In the genomic region with DNA sequence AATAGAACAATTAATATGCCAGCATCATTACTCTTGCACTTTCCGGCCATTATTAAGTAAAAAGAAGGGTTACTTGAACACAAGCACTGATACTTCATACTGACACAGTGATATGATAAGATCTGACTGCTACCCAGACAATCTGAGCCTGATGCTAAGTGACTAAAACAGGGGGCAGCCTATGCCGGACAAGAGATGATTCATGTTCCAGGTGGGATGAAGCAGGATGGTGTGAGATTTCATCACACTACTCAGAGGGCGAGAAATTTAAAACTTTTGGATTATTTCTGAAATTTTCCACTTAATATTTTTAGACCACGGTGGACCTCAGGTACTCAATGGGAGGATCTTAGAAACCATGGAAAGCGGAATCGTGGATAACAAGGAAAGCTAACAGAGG, we compare ENCODE assay signal across 23 cellular contexts.
DNase-seq lines count a peak whose midpoint lies in the region; ATAC-seq, FAIRE-seq and TF ChIP-seq lines count a peak whose summit lies in the region.
"Had no signal": no experiment of that assay in that cellular context is flagged by ENCODE, and none has a peak within 500 bp of the region (broad histone marks: within the 10 kb centered on the region; RNA-seq: fewer than 3 reads in every experiment).

No MANE protein-coding gene starts in this region.

- H3K4me1 ChIP-seq in foreskin keratinocyte (peaks cover 24% of the 10 kb centered on the region), trophoblast cell (ENCODE audit: control insufficient read depth in 1 of 2, insufficient read depth in 2 of 2, low read length in 2 of 2) (peaks cover 12 to 19% of the 10 kb centered on the region in 2 experiments), mucosa of descending colon (ENCODE audit: low read depth) (peaks cover 5% of the 10 kb centered on the region), left lung (no peaks in the 10 kb centered on the region)
- H3K4me1 ChIP-seq: Caco-2 had no signal

- no peak overlapping the region for H2AK5ac ChIP-seq in trophoblast cell (ENCODE audit: low read length)

- H3K79me2 ChIP-seq in trophoblast cell (ENCODE audit: control insufficient read depth, insufficient read depth, low read length, poor library complexity) = no peaks in the 10 kb centered on the region

- no peak overlapping the region for H2BK12ac ChIP-seq in trophoblast cell (ENCODE audit: low read length)

- H3K27ac ChIP-seq in foreskin keratinocyte = peak overlapping the region; percentile 3
- H3K27ac ChIP-seq in trophoblast cell (ENCODE audit: low read depth, low read length) = no peak overlapping the region
- H3K27ac ChIP-seq in left lung = no peak overlapping the region
- H3K27ac ChIP-seq: BLaER1, C4-2B had no signal

- FAIRE-seq in bronchial epithelial cell (lab: Jason Lieb, UNC) = no peak
- FAIRE-seq: A204.1, GM12878, GM18507, H54 had no signal

- no peak overlapping the region for H2AFZ ChIP-seq in trophoblast cell (ENCODE audit: insufficient read depth, low read length, poor library complexity)

- no peak overlapping the region for H2BK5ac ChIP-seq in trophoblast cell (ENCODE audit: low read depth, low read length, poor library complexity)

- no peak overlapping the region for H3K18ac ChIP-seq in trophoblast cell (ENCODE audit: low read length)

- no peak overlapping the region for H4K8ac ChIP-seq in trophoblast cell (ENCODE audit: low read depth, low read length)

- H3K79me1 ChIP-seq in trophoblast cell (ENCODE audit: low read length) = no peaks in the 10 kb centered on the region

- ATAC-seq in foreskin keratinocyte (peak; percentile 50), mucosa of descending colon (no peak), left lung (no peak)
- ATAC-seq: CD8-positive, alpha-beta T cell; GM12878 had no signal

- H4K91ac ChIP-seq in trophoblast cell (ENCODE audit: low read depth, low read length) = no peak overlapping the region

- no peak overlapping the region for H4K12ac ChIP-seq in trophoblast cell (ENCODE audit: low read depth, low read length)

- intact Hi-C loops in mucosa of descending colon (cut with DNase I, micrococcal nuclease) = no loop called here
- intact Hi-C loops in left lung (cut with DNase I) = no loop called here

- no peak overlapping the region for H3K14ac ChIP-seq in trophoblast cell (ENCODE audit: low read length)

- no peaks in the 10 kb centered on the region for H3K27me3 ChIP-seq in bronchial epithelial cell (ENCODE audit: control insufficient read depth, insufficient read depth, low read length)
- no peaks in the 10 kb centered on the region for H3K27me3 ChIP-seq in foreskin keratinocyte
- H3K27me3 ChIP-seq in trophoblast cell (ENCODE audit: insufficient read depth, low read length) = no peaks in the 10 kb centered on the region
- no peaks in the 10 kb centered on the region for H3K27me3 ChIP-seq in left lung
- H3K27me3 ChIP-seq: BLaER1 had no signal

- no peaks in the 10 kb centered on the region for H3K9me3 ChIP-seq in trophoblast cell (ENCODE audit: insufficient read depth, low read depth, low read length)
- no peaks in the 10 kb centered on the region for H3K9me3 ChIP-seq in mucosa of descending colon
- H3K9me3 ChIP-seq in left lung = no peaks in the 10 kb centered on the region
- H3K9me3 ChIP-seq: BLaER1, Caco-2, HAP-1 had no signal

- H3K36me3 ChIP-seq in bronchial epithelial cell (ENCODE audit: control insufficient read depth, insufficient read depth, low read length) (no peaks in the 10 kb centered on the region), trophoblast cell (ENCODE audit: control insufficient read depth in 1 of 2, insufficient read depth in 2 of 2, low read length in 2 of 2) (no peaks in the 10 kb centered on the region), mucosa of descending colon (ENCODE audit: low read depth) (no peaks in the 10 kb centered on the region), left lung (no peaks in the 10 kb centered on the region)
- H3K36me3 ChIP-seq: BLaER1, HAP-1 had no signal

- no peak overlapping the region for H3K23ac ChIP-seq in trophoblast cell (ENCODE audit: low read length)

- WGBS in trophoblast cell (ENCODE audit: extremely low coverage, insufficient coverage, insufficient read length) = no CpG with 5 or more reads among the region's 6 CpGs

- DNase-seq in M059J (ENCODE audit: low read depth) = peak; percentile 32
- peak; percentile 57 for DNase-seq in bronchial epithelial cell (ENCODE audit: low read depth)
- DNase-seq in foreskin keratinocyte = peak in 1 of 2 donors; percentile 70
- DNase-seq in trophoblast cell = peak; percentile 44 to 84
- DNase-seq in GM13977 (ENCODE audit: low spot score) = no peak
- no peak for DNase-seq in mucosa of descending colon
- DNase-seq in left lung = no peak
- DNase-seq in NCI-H524 treated with DMSO at 0.1 percent for 48 hours (lab: John Stamatoyannopoulos, UW) = no peak
- DNase-seq: Caco-2; CD4-positive, CD25-positive, alpha-beta regulatory T cell; DMS153; DND-41; GDM1; GOT3; HFFc6 had no signal

- in situ Hi-C loops in GM13977 (cut with MboI; ENCODE audit: low pct_unique_long_range_greater_than_20kb, low sequenced_read_pairs, unreplicated experiment) = no loop called here

- no peak overlapping the region for H3K4me2 ChIP-seq in trophoblast cell (ENCODE audit: low read length)

- H3K4me3 ChIP-seq in bronchial epithelial cell (ENCODE audit: low read depth, low read length) = no peak overlapping the region
- H3K4me3 ChIP-seq in trophoblast cell (ENCODE audit: low read depth, low read length) = no peak overlapping the region
- H3K4me3 ChIP-seq in mucosa of descending colon = no peak overlapping the region
- H3K4me3 ChIP-seq in left lung = no peak overlapping the region
- H3K4me3 ChIP-seq: BLaER1, GM12878, HAP-1 had no signal

- no peak overlapping the region for H3K9ac ChIP-seq in trophoblast cell (ENCODE audit: low read length)
- H3K9ac ChIP-seq: BLaER1 had no signal

- no peak overlapping the region for H2BK120ac ChIP-seq in trophoblast cell (ENCODE audit: insufficient read depth, low read length, poor library complexity)

- TF ChIP-seq CTCF in bronchial epithelial cell (IDR thresholded peaks at IDR 0.05; ENCODE audit: insufficient read depth, low read length, severe bottlenecking) = no peak
- no peak for TF ChIP-seq CTCF in foreskin keratinocyte (conservative IDR thresholded peaks at IDR 0.05)
- TF ChIP-seq CTCF in GM13977 (IDR thresholded peaks at IDR 0.05; ENCODE audit: extremely low read depth, insufficient read depth, missing control alignments) = no peak
- TF ChIP-seq CTCF in mucosa of descending colon (IDR thresholded peaks at IDR 0.05) = no peak
- no peak for TF ChIP-seq CTCF in left lung (IDR thresholded peaks at IDR 0.05)

- H3K4ac ChIP-seq in trophoblast cell (ENCODE audit: low read depth, low read length) = no peak overlapping the region

Comparison
In these comparisons a context has a peak if more than half of its experiments do, and no peak if none do; other contexts are left out.
1. DNase-seq: peak in M059J (single experiment), bronchial epithelial cell (single experiment) and trophoblast cell (2 of 2); none in GM13977 (single experiment), mucosa of descending colon (0 of 3), left lung (0 of 2) and NCI-H524 treated with DMSO at 0.1 percent for 48 hours (single experiment).